ENCODE assay signal across 8 cellular contexts in genomic region chr13:99655351-99656091, GRCh38. TPM values are rescaled to one million over a fixed set of nuclear protein-coding genes. Genes with fewer than 3 reads are reported as not detected.
A peak's percentile ranks its signal among the peaks of the same experiment; 100 is the strongest.
DNase-seq lines count a peak whose midpoint lies in the region; ATAC-seq and TF ChIP-seq lines count a peak whose summit lies in the region.
"Had no signal": no experiment of that assay in that cellular context is flagged by ENCODE, and none has a peak within 500 bp of the region (broad histone marks: within the 10 kb centered on the region; RNA-seq: fewer than 3 reads in every experiment).

No MANE protein-coding gene starts in this region.

- peak; percentile 51 for DNase-seq in H4 (ENCODE audit: low spot score)
- DNase-seq in T-helper 22 cell (ENCODE audit: low read depth), result peak; percentile 42
- peak; percentile 99 for DNase-seq in epithelial cell of proximal tubule (ENCODE audit: low read depth)
- DNase-seq in stimulated activated CD4-positive, alpha-beta T cell treated with anti-CD3 and anti-CD28 coated beads, Interleukin-2, amount 100 ng/mL, for 24 hours, result peak; percentile 28 to 33
- no peak for DNase-seq in central memory CD4-positive, alpha-beta T cell
- DNase-seq in SHP77 (lab: John Stamatoyannopoulos, UW), result no peak

- ATAC-seq in HG03139 (IDR thresholded peaks at IDR 0.05; ENCODE audit: unreplicated experiment), result no peak

- peak overlapping the region; percentile 51 for H3K4me3 ChIP-seq in epithelial cell of proximal tubule (ENCODE audit: low read depth, low read length)
- H3K4me3 ChIP-seq: adrenal gland had no signal

- TF ChIP-seq CTCF in epithelial cell of proximal tubule (conservative IDR thresholded peaks at IDR 0.05; ENCODE audit: low read depth, low read length), result no peak

RNA-seq across cellular contexts. Expression of gene CLYBL, which starts 49.0 kb away (rescaled TPM):
- 0.10 and 0.33 TPM in 2 replicates for total RNA-seq in H4 (2014; rRNA removed; shearing (Covaris generic))
- 1.9 and 6.1 TPM in 2 replicates for total RNA-seq in epithelial cell of proximal tubule

Comparison
In these comparisons a context has a peak if more than half of its experiments do, and no peak if none do; other contexts are left out.
1. DNase-seq: peak in H4 (single experiment), T-helper 22 cell (single experiment), epithelial cell of proximal tubule (single experiment) and stimulated activated CD4-positive, alpha-beta T cell treated with anti-CD3 and anti-CD28 coated beads, Interleukin-2, amount 100 ng/mL, for 24 hours (2 of 2); none in central memory CD4-positive, alpha-beta T cell (single experiment) and SHP77 (0 of 2).